Comparison of ENCODE assay signal across 8 cellular contexts in genomic region chr2:135742307-135742838, GRCh38. TPM values are rescaled to one million over a fixed set of nuclear protein-coding genes. Genes with fewer than 3 reads are reported as not detected.
DNase-seq lines count a peak whose midpoint lies in the region; ATAC-seq and TF ChIP-seq lines count a peak whose summit lies in the region.

No MANE protein-coding gene starts in this region.

- H3K36me3 ChIP-seq in ascending aorta, result peaks cover under 1% of the 10 kb centered on the region in 2 donors

- no peak for TF ChIP-seq CTCF in ascending aorta (IDR thresholded peaks at IDR 0.05)

- peak overlapping the region; percentile 99 for H3K27ac ChIP-seq in ascending aorta

- DNase-seq in Daoy (ENCODE audit: low read depth) (peak; percentile 60), HK-2 (ENCODE audit: unreplicated experiment) (peak; percentile 56), RKO (ENCODE audit: low spot score) (peak; percentile 78), ascending aorta (ENCODE audit: low spot score in 2 of 2) (peak in 1 of 2 donors; percentile 67), hepatic stellate cell (ENCODE audit: low spot score) (peak; percentile 41), renal cortical epithelial cell (ENCODE audit: low read depth) (peak; percentile 74), amniotic stem cell (lab: John Stamatoyannopoulos, UW) (no peak)

- H3K4me1 ChIP-seq in ascending aorta, result peaks cover 0 to 17% of the 10 kb centered on the region in 2 donors

- peak overlapping the region; percentile 81 to 92 for H3K4me3 ChIP-seq in ascending aorta

- ATAC-seq in GM21360 (IDR thresholded peaks at IDR 0.05; ENCODE audit: unreplicated experiment), result peak; percentile 16

- intact Hi-C loops in ascending aorta (cut with DNase I), result no loop called here

- no peaks in the 10 kb centered on the region for H3K27me3 ChIP-seq in ascending aorta

- no peaks in the 10 kb centered on the region for H3K9me3 ChIP-seq in ascending aorta

RNA-seq across cellular contexts. Expression of gene UBXN4, which starts 0.7 kb away (rescaled TPM):
- total RNA-seq in Daoy (2014; rRNA removed; shearing (Covaris generic)), result 45.2 and 52.5 TPM in 2 replicates
- total RNA-seq in ascending aorta, result 14.8 TPM
- total RNA-seq in renal cortical epithelial cell, result 63.0 and 133 TPM in 2 replicates
